In the genomic region with DNA sequence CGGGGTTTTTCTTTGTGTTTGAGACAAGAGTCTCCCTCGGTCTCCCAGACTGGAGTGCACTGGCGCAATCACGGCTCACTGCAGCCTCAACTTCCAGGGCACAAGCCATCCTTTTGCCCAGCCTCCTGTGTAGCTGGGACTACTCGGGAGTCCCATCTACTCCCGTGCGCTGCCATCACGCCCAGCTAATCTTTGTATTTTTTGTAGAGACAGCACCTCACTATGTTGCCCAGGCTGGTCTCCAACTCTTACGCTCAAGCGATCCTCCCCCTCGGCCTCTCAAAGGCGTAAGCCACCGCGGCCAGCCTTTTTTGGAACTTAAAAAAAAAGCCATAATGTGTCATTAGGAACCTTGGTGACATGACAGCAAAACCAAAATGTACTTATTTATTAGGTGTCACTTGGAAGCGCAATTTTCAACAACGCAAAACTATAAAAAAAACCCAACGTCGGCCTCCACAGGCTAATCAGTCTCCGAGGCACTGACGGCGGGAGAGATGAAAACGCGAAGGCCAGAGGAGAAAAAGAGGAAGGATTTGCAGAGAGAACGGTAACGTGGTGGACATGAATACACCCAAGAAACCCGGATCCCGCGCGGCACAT, we compare ENCODE assay signal across 8 cellular contexts. TPM values are rescaled to one million over a fixed set of nuclear protein-coding genes. Genes with fewer than 3 reads are reported as not detected.
A peak's percentile ranks its signal among the peaks of the same experiment; 100 is the strongest.
DNase-seq lines count a peak whose midpoint lies in the region; ATAC-seq and TF ChIP-seq lines count a peak whose summit lies in the region.

No MANE protein-coding gene starts in this region.

- H3K4me3 ChIP-seq in coronary artery = peak overlapping the region; percentile 91
- H3K4me3 ChIP-seq in mesodermal cell (ENCODE audit: extremely low read depth, insufficient read depth, low read length, poor library complexity, severe bottlenecking) = peak overlapping the region; percentile 94
- H3K4me3 ChIP-seq in subcutaneous abdominal adipose tissue (ENCODE audit: low read depth in 1 of 5, low read length in 5 of 5) = peak overlapping the region; percentile 96 to 99 (median 98)

- peaks cover 11% of the 10 kb centered on the region for H3K36me3 ChIP-seq in mesodermal cell (ENCODE audit: control insufficient read depth, insufficient read depth, low read length)
- H3K36me3 ChIP-seq in subcutaneous abdominal adipose tissue (ENCODE audit: control insufficient read depth in 5 of 5, insufficient read depth in 5 of 5, low read length in 5 of 5) = no peaks in the 10 kb centered on the region

- H3K9ac ChIP-seq in subcutaneous abdominal adipose tissue (ENCODE audit: low read length in 5 of 5) = peak overlapping the region; percentile 20 to 100 (median 99)

- peak overlapping the region; percentile 98 to 100 for H3K27ac ChIP-seq in coronary artery
- H3K27ac ChIP-seq in mesodermal cell (ENCODE audit: low read depth, low read length, severe bottlenecking) = peak overlapping the region; percentile 98
- H3K27ac ChIP-seq in subcutaneous abdominal adipose tissue (ENCODE audit: low read depth, low read length) = peak overlapping the region; percentile 98

- H3K27me3 ChIP-seq in subcutaneous abdominal adipose tissue (ENCODE audit: control insufficient read depth in 5 of 5, insufficient read depth in 4 of 5, low read length in 5 of 5) = no peaks in the 10 kb centered on the region

- H3K9me3 ChIP-seq in mesodermal cell (ENCODE audit: control insufficient read depth, low read length) (no peaks in the 10 kb centered on the region), subcutaneous abdominal adipose tissue (ENCODE audit: control insufficient read depth in 5 of 5, low read length in 5 of 5) (no peaks in the 10 kb centered on the region)

- H3K4me1 ChIP-seq in mesodermal cell (ENCODE audit: control insufficient read depth, insufficient read depth, low read length, poor library complexity, severe bottlenecking) (peaks cover 4% of the 10 kb centered on the region), subcutaneous abdominal adipose tissue (ENCODE audit: control insufficient read depth in 5 of 5, insufficient read depth in 5 of 5, low read length in 5 of 5) (peaks cover 8 to 64% (median 62%) of the 10 kb centered on the region in 5 donors)

- WGBS in mesodermal cell (ENCODE audit: insufficient coverage in 2 of 2), 2 experiments = 49 to 54% methylated on average over 23 to 25 of the region's 29 CpGs

- ATAC-seq in GM19463 (IDR thresholded peaks at IDR 0.05; ENCODE audit: unreplicated experiment) = no peak

- DNase-seq in NCI-H2227 (lab: John Stamatoyannopoulos, UW; ENCODE audit: unreplicated experiment) = peak; percentile 54
- DNase-seq in NCI-H2227 treated with DMSO at 0.1 percent for 48 hours (lab: John Stamatoyannopoulos, UW) = no peak
- peak in 3 of 5 experiments; percentile 4 to 35 (median 7) for DNase-seq in T-helper 2 cell
- peak; percentile 78 for DNase-seq in coronary artery (ENCODE audit: low spot score)
- no peak for DNase-seq in NCI-H2029 treated with DMSO at 0.1 percent for 48 hours (lab: John Stamatoyannopoulos, UW)

- no peak for TF ChIP-seq CTCF in coronary artery (IDR thresholded peaks at IDR 0.05)

RNA-seq across cellular contexts. Expression of a gene that starts 0.9 kb away (rescaled TPM):
- 212 TPM for polyA plus RNA-seq in mesodermal cell (2013, experiment 1 of 2)
- polyA plus RNA-seq in mesodermal cell (2013, experiment 2 of 2) = 230 TPM

RNA-seq across cellular contexts. Expression of a gene that starts 1.8 kb away (rescaled TPM):
- polyA plus RNA-seq in mesodermal cell (2013, experiment 1 of 2) = 2.6 TPM
- 2.4 TPM for polyA plus RNA-seq in mesodermal cell (2013, experiment 2 of 2)

Comparison
In these comparisons a context has a peak if more than half of its experiments do, and no peak if none do; other contexts are left out.
1. DNase-seq: peak in NCI-H2227 (single experiment), T-helper 2 cell (3 of 5) and coronary artery (single experiment); none in NCI-H2227 treated with DMSO at 0.1 percent for 48 hours (single experiment) and NCI-H2029 treated with DMSO at 0.1 percent for 48 hours (single experiment).
2. Peak in every context shown above with its lines, with median percentiles within 50 percentile points of each other: H3K27ac ChIP-seq and H3K4me3 ChIP-seq.